ENCODE assay signal across 10 cellular contexts in the genomic region with DNA sequence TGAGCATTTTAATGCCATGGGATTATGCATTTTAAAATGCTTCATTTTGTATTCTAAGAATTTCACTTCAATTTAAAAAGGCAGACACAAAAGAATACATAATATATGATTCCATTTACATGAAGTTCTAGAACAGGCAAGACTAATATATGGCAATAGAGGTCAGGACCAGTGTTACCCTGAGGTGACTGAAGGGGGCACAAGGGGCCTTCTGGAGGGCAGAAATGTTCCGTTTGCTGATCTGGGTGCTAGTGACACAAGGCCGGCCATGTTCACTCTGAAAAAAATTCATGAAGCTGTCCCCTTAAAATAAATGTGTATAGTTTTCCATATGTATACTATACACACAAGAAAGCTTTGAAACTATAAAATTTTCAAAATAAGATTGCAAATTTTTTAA. TPM values are rescaled to one million over a fixed set of nuclear protein-coding genes. Genes with fewer than 3 reads are reported as not detected.
A peak's percentile ranks its signal among the peaks of the same experiment; 100 is the strongest.
DNase-seq lines count a peak whose midpoint lies in the region; ATAC-seq and TF ChIP-seq lines count a peak whose summit lies in the region.
"Had no signal": no experiment of that assay in that cellular context is flagged by ENCODE, and none has a peak within 500 bp of the region (broad histone marks: within the 10 kb centered on the region; RNA-seq: fewer than 3 reads in every experiment).

No MANE protein-coding gene starts in this region.

- H3K9me3 ChIP-seq in OCI-LY3 (ENCODE audit: insufficient read depth, low read length) = no peaks in the 10 kb centered on the region
- H3K9me3 ChIP-seq: thyroid gland had no signal

- H4K20me1 ChIP-seq in OCI-LY3 (ENCODE audit: insufficient read depth, low read length) = no peaks in the 10 kb centered on the region

- no peaks in the 10 kb centered on the region for H3K79me2 ChIP-seq in OCI-LY3 (ENCODE audit: low read length)

- no peaks in the 10 kb centered on the region for H3K4me1 ChIP-seq in OCI-LY3 (ENCODE audit: low read length)

- H3K4me3 ChIP-seq in GM12864 (ENCODE audit: low read depth, low read length) (no peak overlapping the region), OCI-LY3 (ENCODE audit: low read length) (no peak overlapping the region)
- H3K4me3 ChIP-seq: thyroid gland had no signal

- H3K36me3 ChIP-seq in OCI-LY3 (replicated peaks; ENCODE audit: low read depth, low read length) = no peaks in the 10 kb centered on the region
- H3K36me3 ChIP-seq: thyroid gland had no signal

- no peak overlapping the region for H2AFZ ChIP-seq in OCI-LY3 (ENCODE audit: low read depth, low read length)

- TF ChIP-seq CTCF in GM12864 (IDR thresholded peaks at IDR 0.05; ENCODE audit: low read depth, low read length, missing control alignments) (peak; percentile 39), OCI-LY3 (IDR thresholded peaks at IDR 0.05; ENCODE audit: low read depth, low read length) (peak; percentile 86)

- ATAC-seq in GM21717 (IDR thresholded peaks at IDR 0.05; ENCODE audit: unreplicated experiment) (peak; percentile 79), left lobe of liver (peak; percentile 37), GM19328 (IDR thresholded peaks at IDR 0.05; ENCODE audit: unreplicated experiment) (no peak)

- no peak overlapping the region for H3K4me2 ChIP-seq in OCI-LY3 (ENCODE audit: low read length)

- no peak for DNase-seq in GM12864 (ENCODE audit: low read depth)
- DNase-seq in left lobe of liver (ENCODE audit: low spot score) = no peak
- no peak for DNase-seq in OCI-M2 (lab: John Stamatoyannopoulos, UW; ENCODE audit: unreplicated experiment)
- DNase-seq in KG1 (lab: John Stamatoyannopoulos, UW) = no peak
- DNase-seq: activated CD4-positive, alpha-beta T cell treated with anti-CD3 and anti-CD28 coated beads, Interleukin-2, amount 10 ng/mL, durations not matched to agents 7 days and 5 days; occipital lobe; thyroid gland had no signal

- H3K9ac ChIP-seq in OCI-LY3 (ENCODE audit: low read length) = no peak overlapping the region

- no peaks in the 10 kb centered on the region for H3K27me3 ChIP-seq in OCI-LY3 (ENCODE audit: low read depth, low read length)
- H3K27me3 ChIP-seq: thyroid gland had no signal

- no peak overlapping the region for H3K27ac ChIP-seq in OCI-LY3 (ENCODE audit: low read length)
- H3K27ac ChIP-seq: thyroid gland had no signal

RNA-seq across cellular contexts. Expression of a gene that starts 28.5 kb away (rescaled TPM):
- 5.1 TPM for total RNA-seq in left lobe of liver
